Comparison of ENCODE assay signal across 25 cellular contexts in genomic region chr3:163936557-163936956, GRCh38.
"Had no signal": no experiment of that assay in that cellular context is flagged by ENCODE, and none has a peak within 500 bp of the region (broad histone marks: within the 10 kb centered on the region; RNA-seq: fewer than 3 reads in every experiment).

No MANE protein-coding gene starts in this region.

- H2AFZ ChIP-seq: parathyroid adenoma had no signal

- H3K4me2 ChIP-seq: neural progenitor cell had no signal

- H3K27ac ChIP-seq: neural progenitor cell, ovary, parathyroid adenoma, psoas muscle, right lobe of liver, sigmoid colon, stomach, thoracic aorta, thyroid gland, tibial nerve, upper lobe of left lung, vagina had no signal

- H3K4me1 ChIP-seq: neural progenitor cell, parathyroid adenoma, psoas muscle, right lobe of liver, sigmoid colon, stomach, thyroid gland, tibial nerve, upper lobe of left lung, vagina had no signal

- H3K36me3 ChIP-seq: neural progenitor cell, ovary, right lobe of liver, sigmoid colon, stomach, thoracic aorta, thyroid gland, tibial nerve, upper lobe of left lung, vagina had no signal

- H3K9ac ChIP-seq: neural progenitor cell, parathyroid adenoma had no signal

- ATAC-seq: psoas muscle; right cardiac atrium; right lobe of liver; stimulated activated effector memory CD8-positive, alpha-beta T cell treated with anti-CD3 and anti-CD28 coated beads, Interleukin-12 subunit alpha, Interleukin-12 subunit beta, amount 100 ng/mL, for 72 hours; stimulated activated naive B cell treated with anti-CD40 and anti-IgM and Interleukin-4, amounts not matched to agents 10 μg/mL and 1 μg/mL and 100 μg/mL, for 72 hours had no signal

- DNase-seq: occipital lobe; ovary; posterior cingulate gyrus; psoas muscle; right cardiac atrium; right lobe of liver; sigmoid colon; small intestine; stimulated activated CD4-positive, alpha-beta T cell treated with anti-CD3 and anti-CD28 coated beads, Interleukin-15, amount 100 ng/mL, for 24 hours; stimulated activated CD4-positive, alpha-beta T cell treated with anti-CD3 and anti-CD28 coated beads, Interleukin-2, amount 100 ng/mL, for 24 hours; stimulated activated CD4-positive, alpha-beta T cell treated with anti-CD3 and anti-CD28 coated beads, Interleukin-2, amount 100 ng/mL, for 48 hours; stimulated activated CD4-positive, alpha-beta T cell treated with anti-CD3 and anti-CD28 coated beads, Interleukin-4, amount 100 ng/mL, for 24 hours; stimulated activated naive B cell treated with anti-CD40 and anti-IgM and Interleukin-4, amounts not matched to agents 10 μg/mL and 1 μg/mL and 100 μg/mL, for 72 hours; stimulated activated naive CD4-positive, alpha-beta T cell treated with Interleukin-2 at 50 U/mL for 16 hours; stomach; thyroid gland; trophoblast cell; upper lobe of left lung had no signal

- H3K4me3 ChIP-seq: neural progenitor cell, ovary, psoas muscle, right lobe of liver, sigmoid colon, stomach, thoracic aorta, thyroid gland, tibial nerve, upper lobe of left lung, vagina had no signal

- H3K27me3 ChIP-seq: neural progenitor cell, ovary, right lobe of liver, sigmoid colon, stomach, thyroid gland, tibial nerve, upper lobe of left lung, vagina had no signal

- H3K79me2 ChIP-seq: parathyroid adenoma had no signal

- FAIRE-seq: small intestine, urothelium cell line had no signal

- H3K9me3 ChIP-seq: ovary, psoas muscle, right lobe of liver, sigmoid colon, stomach, thoracic aorta, thyroid gland, tibial nerve, upper lobe of left lung, vagina had no signal
